In the genomic region with DNA sequence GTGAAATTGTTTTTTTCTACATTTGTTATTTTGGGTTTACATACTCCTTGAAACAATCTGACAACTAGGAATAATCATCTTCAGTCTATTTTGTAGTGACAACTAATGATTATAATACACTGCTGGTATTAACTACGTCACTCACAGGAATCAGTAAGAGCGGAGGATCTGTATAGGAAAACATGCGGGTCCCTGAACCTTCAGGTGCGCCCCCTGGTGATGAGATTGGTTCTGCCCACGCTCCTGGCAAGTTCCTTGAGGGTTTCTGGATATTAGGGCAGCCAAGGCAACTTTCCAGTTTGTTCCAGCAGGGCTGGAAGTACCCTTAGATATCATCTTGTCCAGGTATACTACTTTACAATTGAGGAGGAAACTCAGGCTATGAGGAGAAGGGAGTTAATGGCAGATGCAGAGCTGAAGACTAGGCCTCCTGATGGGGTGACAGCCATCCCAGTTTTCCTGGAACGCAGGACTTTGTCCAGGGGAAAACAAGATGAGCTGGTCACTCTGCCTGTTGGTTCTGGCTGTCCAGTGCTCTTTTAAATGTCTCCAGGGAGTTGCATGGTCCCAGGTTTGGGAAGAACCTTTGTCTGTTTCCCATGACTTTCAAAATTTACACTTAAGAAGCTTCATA, we compare ENCODE assay signal across 9 cellular contexts. TPM values are rescaled to one million over a fixed set of nuclear protein-coding genes. Genes with fewer than 3 reads are reported as not detected.
DNase-seq lines count a peak whose midpoint lies in the region; ATAC-seq, FAIRE-seq and TF ChIP-seq lines count a peak whose summit lies in the region.
"Had no signal": no experiment of that assay in that cellular context is flagged by ENCODE, and none has a peak within 500 bp of the region (broad histone marks: within the 10 kb centered on the region; RNA-seq: fewer than 3 reads in every experiment).

No MANE protein-coding gene starts in this region.

- DNase-seq in NCI-H510A treated with DMSO at 0.1 percent for 48 hours (lab: John Stamatoyannopoulos, UW) (peak; percentile 59), NCI-H510A (lab: John Stamatoyannopoulos, UW) (no peak), NCI-H1105 treated with DMSO at 0.1 percent for 48 hours (lab: John Stamatoyannopoulos, UW) (peak; percentile 32), T-helper 9 cell (peak; percentile 67), amygdala (lab: John Stamatoyannopoulos, UW) (peak in 46 of 56 donors; percentile 3 to 83 (median 40)), right atrium auricular region (ENCODE audit: low spot score) (peak; percentile 80), small intestine (peak; percentile 80)

- H3K27ac ChIP-seq in right atrium auricular region, result no peak overlapping the region
- no peak overlapping the region for H3K27ac ChIP-seq in small intestine (ENCODE audit: low read depth in 1 of 2, low read length in 1 of 2)
- H3K27ac ChIP-seq: skin epidermis had no signal

- H3K4me3 ChIP-seq in right atrium auricular region (no peak overlapping the region), small intestine (ENCODE audit: low read depth in 1 of 2, low read length in 2 of 2) (no peak overlapping the region)
- H3K4me3 ChIP-seq: skin epidermis had no signal

- no peaks in the 10 kb centered on the region for H3K9me3 ChIP-seq in right atrium auricular region
- H3K9me3 ChIP-seq in small intestine (ENCODE audit: control insufficient read depth, low read depth), result no peaks in the 10 kb centered on the region

- H3K36me3 ChIP-seq in right atrium auricular region (no peaks in the 10 kb centered on the region), small intestine (ENCODE audit: control insufficient read depth in 2 of 2, insufficient read depth in 2 of 2, low read length in 2 of 2) (no peaks in the 10 kb centered on the region)

- WGBS in small intestine, 3 donors, result 15 to 22% (median 18%) methylated on average over 6 of the region's 6 CpGs

- FAIRE-seq in small intestine (lab: Jason Lieb, UNC), result no peak

- no peak for ATAC-seq in GM18873 (IDR thresholded peaks at IDR 0.05; ENCODE audit: low FRiP score, unreplicated experiment)

- H3K4me1 ChIP-seq in right atrium auricular region (no peaks in the 10 kb centered on the region), small intestine (ENCODE audit: control insufficient read depth in 2 of 2, insufficient read depth in 1 of 2, low read depth in 1 of 2, low read length in 1 of 2) (no peaks in the 10 kb centered on the region)

- TF ChIP-seq CTCF in right atrium auricular region (IDR thresholded peaks at IDR 0.05), result peak; percentile 58 to 87

- no peaks in the 10 kb centered on the region for H3K27me3 ChIP-seq in right atrium auricular region
- H3K27me3 ChIP-seq in small intestine (ENCODE audit: control insufficient read depth in 2 of 2, insufficient read depth in 2 of 2, low read length in 2 of 2), result no peaks in the 10 kb centered on the region

RNA-seq across cellular contexts. Expression of a gene that starts 15.0 kb away (rescaled TPM):
- total RNA-seq in right atrium auricular region, result not detected
- not detected for polyA plus RNA-seq in small intestine

RNA-seq across cellular contexts. Expression of a gene that starts 36.0 kb away (rescaled TPM):
- total RNA-seq in right atrium auricular region, result 10 to 100 TPM; 35.9 to 37.1 TPM
- 10 to 100 TPM in 1 of 3 donors, 1 to 10 TPM in 2; 5.8 to 10.1 (median 7.6) TPM for polyA plus RNA-seq in small intestine
